Comparison of ENCODE assay signal across 2 cellular contexts in the genomic region with DNA sequence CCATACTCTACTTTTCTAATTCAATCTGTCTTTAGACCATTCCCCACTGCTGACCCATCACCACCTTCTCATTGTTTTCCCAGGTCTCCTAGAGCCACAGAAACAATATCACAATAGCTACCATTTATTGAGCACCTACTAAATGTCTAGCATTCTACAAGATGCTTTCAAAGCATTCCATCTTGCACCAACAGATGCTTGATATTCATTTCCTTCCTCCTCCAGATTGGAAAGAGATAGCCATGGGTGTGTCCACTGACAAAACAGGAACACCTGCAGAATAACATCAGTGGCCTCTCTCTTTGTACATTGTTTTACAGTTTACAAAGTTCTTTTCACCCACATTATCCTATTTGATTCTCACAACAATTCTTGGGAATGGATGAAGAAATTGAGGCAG.
TF ChIP-seq lines count a peak whose summit lies in the region.

No MANE protein-coding gene starts in this region.

TF ChIP-seq in GM23338, 12 proteins besides CTCF, POLR2A, EP300 and RAD21:
- TF ChIP-seq NANOG (IDR thresholded peaks at IDR 0.05; ENCODE audit: borderline replicate concordance) (no peak), EZH2 (IDR thresholded peaks at IDR 0.05; ENCODE audit: low read depth, unreplicated experiment) (no peak), EZH2phosphoT487 (IDR thresholded peaks at IDR 0.05; ENCODE audit: unreplicated experiment) (no peak), CREB1 (CRISPR knock-in tag; IDR thresholded peaks at IDR 0.05; ENCODE audit: low read depth) (no peak), POLR2AphosphoS5 (IDR thresholded peaks at IDR 0.05; ENCODE audit: low read depth) (no peak), ZNF331 (CRISPR knock-in tag; IDR thresholded peaks at IDR 0.05; ENCODE audit: low read depth) (no peak), ETS1 (IDR thresholded peaks at IDR 0.05) (no peak)
- TF ChIP-seq, protein P1, sequence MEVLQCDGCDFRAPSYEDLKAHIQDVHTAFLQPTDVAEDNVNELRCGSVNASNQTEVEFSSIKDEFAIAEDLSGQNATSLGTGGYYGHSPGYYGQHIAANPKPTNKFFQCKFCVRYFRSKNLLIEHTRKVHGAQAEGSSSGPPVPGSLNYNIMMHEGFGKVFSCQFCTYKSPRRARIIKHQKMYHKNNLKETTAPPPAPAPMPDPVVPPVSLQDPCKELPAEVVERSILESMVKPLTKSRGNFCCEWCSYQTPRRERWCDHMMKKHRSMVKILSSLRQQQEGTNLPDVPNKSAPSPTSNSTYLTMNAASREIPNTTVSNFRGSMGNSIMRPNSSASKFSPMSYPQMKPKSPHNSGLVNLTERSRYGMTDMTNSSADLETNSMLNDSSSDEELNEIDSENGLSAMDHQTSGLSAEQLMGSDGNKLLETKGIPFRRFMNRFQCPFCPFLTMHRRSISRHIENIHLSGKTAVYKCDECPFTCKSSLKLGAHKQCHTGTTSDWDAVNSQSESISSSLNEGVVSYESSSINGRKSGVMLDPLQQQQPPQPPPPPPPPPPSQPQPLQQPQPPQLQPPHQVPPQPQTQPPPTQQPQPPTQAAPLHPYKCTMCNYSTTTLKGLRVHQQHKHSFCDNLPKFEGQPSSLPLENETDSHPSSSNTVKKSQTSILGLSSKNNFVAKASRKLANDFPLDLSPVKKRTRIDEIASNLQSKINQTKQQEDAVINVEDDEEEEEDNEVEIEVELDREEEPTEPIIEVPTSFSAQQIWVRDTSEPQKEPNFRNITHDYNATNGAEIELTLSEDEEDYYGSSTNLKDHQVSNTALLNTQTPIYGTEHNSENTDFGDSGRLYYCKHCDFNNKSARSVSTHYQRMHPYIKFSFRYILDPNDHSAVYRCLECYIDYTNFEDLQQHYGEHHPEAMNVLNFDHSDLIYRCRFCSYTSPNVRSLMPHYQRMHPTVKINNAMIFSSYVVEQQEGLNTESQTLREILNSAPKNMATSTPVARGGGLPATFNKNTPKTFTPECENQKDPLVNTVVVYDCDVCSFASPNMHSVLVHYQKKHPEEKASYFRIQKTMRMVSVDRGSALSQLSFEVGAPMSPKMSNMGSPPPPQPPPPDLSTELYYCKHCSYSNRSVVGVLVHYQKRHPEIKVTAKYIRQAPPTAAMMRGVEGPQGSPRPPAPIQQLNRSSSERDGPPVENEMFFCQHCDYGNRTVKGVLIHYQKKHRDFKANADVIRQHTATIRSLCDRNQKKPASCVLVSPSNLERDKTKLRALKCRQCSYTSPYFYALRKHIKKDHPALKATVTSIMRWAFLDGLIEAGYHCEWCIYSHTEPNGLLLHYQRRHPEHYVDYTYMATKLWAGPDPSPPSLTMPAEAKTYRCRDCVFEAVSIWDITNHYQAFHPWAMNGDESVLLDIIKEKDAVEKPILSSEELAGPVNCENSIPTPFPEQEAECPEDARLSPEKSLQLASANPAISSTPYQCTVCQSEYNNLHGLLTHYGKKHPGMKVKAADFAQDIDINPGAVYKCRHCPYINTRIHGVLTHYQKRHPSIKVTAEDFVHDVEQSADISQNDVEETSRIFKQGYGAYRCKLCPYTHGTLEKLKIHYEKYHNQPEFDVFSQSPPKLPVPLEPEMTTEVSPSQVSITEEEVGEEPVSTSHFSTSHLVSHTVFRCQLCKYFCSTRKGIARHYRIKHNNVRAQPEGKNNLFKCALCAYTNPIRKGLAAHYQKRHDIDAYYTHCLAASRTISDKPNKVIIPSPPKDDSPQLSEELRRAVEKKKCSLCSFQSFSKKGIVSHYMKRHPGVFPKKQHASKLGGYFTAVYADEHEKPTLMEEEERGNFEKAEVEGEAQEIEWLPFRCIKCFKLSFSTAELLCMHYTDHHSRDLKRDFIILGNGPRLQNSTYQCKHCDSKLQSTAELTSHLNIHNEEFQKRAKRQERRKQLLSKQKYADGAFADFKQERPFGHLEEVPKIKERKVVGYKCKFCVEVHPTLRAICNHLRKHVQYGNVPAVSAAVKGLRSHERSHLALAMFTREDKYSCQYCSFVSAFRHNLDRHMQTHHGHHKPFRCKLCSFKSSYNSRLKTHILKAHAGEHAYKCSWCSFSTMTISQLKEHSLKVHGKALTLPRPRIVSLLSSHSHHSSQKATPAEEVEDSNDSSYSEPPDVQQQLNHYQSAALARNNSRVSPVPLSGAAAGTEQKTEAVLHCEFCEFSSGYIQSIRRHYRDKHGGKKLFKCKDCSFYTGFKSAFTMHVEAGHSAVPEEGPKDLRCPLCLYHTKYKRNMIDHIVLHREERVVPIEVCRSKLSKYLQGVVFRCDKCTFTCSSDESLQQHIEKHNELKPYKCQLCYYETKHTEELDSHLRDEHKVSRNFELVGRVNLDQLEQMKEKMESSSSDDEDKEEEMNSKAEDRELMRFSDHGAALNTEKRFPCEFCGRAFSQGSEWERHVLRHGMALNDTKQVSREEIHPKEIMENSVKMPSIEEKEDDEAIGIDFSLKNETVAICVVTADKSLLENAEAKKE (CRISPR knock-in tag; IDR thresholded peaks at IDR 0.05) = no peak

TF ChIP-seq in IMR-90, 13 proteins besides CTCF, POLR2A, EP300 and RAD21:
- TF ChIP-seq MAFK (IDR thresholded peaks at IDR 0.05; ENCODE audit: low read depth, low read length) (no peak), MAZ (IDR thresholded peaks at IDR 0.05; ENCODE audit: borderline replicate concordance, low read depth, low read length) (no peak), BHLHE40 (IDR thresholded peaks at IDR 0.05; ENCODE audit: low read depth, low read length) (no peak), RCOR1 (IDR thresholded peaks at IDR 0.05; ENCODE audit: insufficient replicate concordance, low read length) (no peak), NFE2L2 (IDR thresholded peaks at IDR 0.05; ENCODE audit: low read depth, low read length) (no peak), CHD1 (IDR thresholded peaks at IDR 0.05; ENCODE audit: low read depth, low read length) (no peak), MXI1 (IDR thresholded peaks at IDR 0.05; ENCODE audit: borderline replicate concordance, low read depth, low read length) (no peak), SMC3 (IDR thresholded peaks at IDR 0.05; ENCODE audit: low read depth, low read length) (no peak), USF2 (IDR thresholded peaks at IDR 0.05; ENCODE audit: low read depth, low read length) (no peak), FOS (IDR thresholded peaks at IDR 0.05; ENCODE audit: low read depth, low read length) (no peak), RFX5 (IDR thresholded peaks at IDR 0.05; ENCODE audit: low read depth, low read length) (no peak), CEBPB (IDR thresholded peaks at IDR 0.05; ENCODE audit: low read depth, low read length) (no peak)
